Comparison of ENCODE assay signal across 8 cellular contexts in the genomic region with DNA sequence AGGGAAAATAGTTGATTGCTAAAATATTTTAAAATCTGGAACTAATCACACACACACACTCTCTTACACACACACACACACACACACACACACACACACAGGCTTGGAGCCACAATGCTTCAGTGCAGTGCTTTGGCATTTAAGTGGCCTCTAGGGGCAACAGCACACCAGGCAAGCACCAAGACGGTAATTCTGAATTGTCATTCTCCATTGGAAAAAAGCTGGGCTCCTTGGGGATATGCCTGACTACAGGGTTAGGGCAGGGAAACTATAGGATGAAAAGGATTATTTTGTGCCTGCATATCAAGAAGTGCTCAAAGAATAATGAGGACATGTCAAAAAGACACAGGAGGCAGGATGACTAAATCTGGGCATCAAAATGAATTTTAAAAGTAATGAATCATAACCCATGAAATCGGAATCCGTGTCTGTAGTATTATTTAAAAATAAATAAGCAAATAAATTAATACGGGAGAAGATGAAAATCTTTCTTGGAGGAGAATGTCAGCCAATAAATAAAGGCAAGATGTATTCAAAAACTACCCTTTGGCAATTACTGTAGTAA. TPM values are rescaled to one million over a fixed set of nuclear protein-coding genes. Genes with fewer than 3 reads are reported as not detected.
A peak's percentile ranks its signal among the peaks of the same experiment; 100 is the strongest.
DNase-seq lines count a peak whose midpoint lies in the region; ATAC-seq and TF ChIP-seq lines count a peak whose summit lies in the region.

No MANE protein-coding gene starts in this region.

- peak in 5 of 6 experiments; percentile 27 to 49 (median 37) for TF ChIP-seq CTCF in esophagus squamous epithelium (IDR thresholded peaks at IDR 0.05)
- TF ChIP-seq CTCF in neural cell (IDR thresholded peaks at IDR 0.05; ENCODE audit: poor library complexity, severe bottlenecking), result peak; percentile 65

- H3K36me3 ChIP-seq in esophagus squamous epithelium (peaks cover 0 to 73% (median 0%) of the 10 kb centered on the region in 3 donors), neural cell (ENCODE audit: insufficient read depth, low read length) (no peaks in the 10 kb centered on the region)

- H2AFZ ChIP-seq in neural cell (ENCODE audit: low read depth, low read length), result no peak overlapping the region

- TF ChIP-seq POLR2A in esophagus squamous epithelium (IDR thresholded peaks at IDR 0.05), result no peak

- H3K9me3 ChIP-seq in esophagus squamous epithelium (no peaks in the 10 kb centered on the region), neural cell (ENCODE audit: low read length) (no peaks in the 10 kb centered on the region)

- no peak overlapping the region for H3K9ac ChIP-seq in neural cell (ENCODE audit: low read length)

- no peak overlapping the region for H3K4me2 ChIP-seq in neural cell (ENCODE audit: low read length)

- H3K27me3 ChIP-seq in esophagus squamous epithelium, result no peaks in the 10 kb centered on the region
- H3K27me3 ChIP-seq in neural cell (ENCODE audit: insufficient read depth, low read depth, low read length), result no peaks in the 10 kb centered on the region

- H3K79me2 ChIP-seq in neural cell (replicated peaks; ENCODE audit: insufficient read depth, low read length), result no peaks in the 10 kb centered on the region

- ATAC-seq in GM18499 (IDR thresholded peaks at IDR 0.05; ENCODE audit: insufficient read depth, unreplicated experiment), result peak; percentile 27
- peak; percentile 17 for ATAC-seq in HG03175 (IDR thresholded peaks at IDR 0.05; ENCODE audit: unreplicated experiment)

- no peaks in the 10 kb centered on the region for H3K9me2 ChIP-seq in neural cell (ENCODE audit: insufficient read depth, low read length)

- H3K4me3 ChIP-seq in esophagus squamous epithelium (no peak overlapping the region), neural cell (ENCODE audit: low read length) (no peak overlapping the region)

- no peaks in the 10 kb centered on the region for H3K4me1 ChIP-seq in esophagus squamous epithelium

- H3K27ac ChIP-seq in esophagus squamous epithelium (no peak overlapping the region), neural cell (ENCODE audit: low read length) (peak overlapping the region; percentile 22)

- H4K20me1 ChIP-seq in neural cell (ENCODE audit: insufficient read depth), result no peaks in the 10 kb centered on the region

- WGBS in esophagus squamous epithelium, 2 donors, result 37 to 50% methylated on average over 4 of the region's 4 CpGs

- DNase-seq in AG20443 (ENCODE audit: low spot score) (peak; percentile 66), RPMI7951 (ENCODE audit: low read depth) (peak; percentile 69), esophagus squamous epithelium (lab: John Stamatoyannopoulos, UW) (no peak), UCSD-AML1 (lab: John Stamatoyannopoulos, UW; ENCODE audit: unreplicated experiment) (no peak), amniotic stem cell (lab: John Stamatoyannopoulos, UW) (no peak)

- peak; percentile 61 for TF ChIP-seq RAD21 in neural cell (conservative IDR thresholded peaks at IDR 0.05)

- intact Hi-C loops in esophagus squamous epithelium (cut with DNase I), result no loop called here

- no peak for TF ChIP-seq EP300 in neural cell (conservative IDR thresholded peaks at IDR 0.05; ENCODE audit: poor library complexity, severe bottlenecking)

- no peaks in the 10 kb centered on the region for H3F3A ChIP-seq in neural cell (ENCODE audit: insufficient read depth, low read length, poor library complexity, severe bottlenecking)

TF ChIP-seq in neural cell, 6 proteins besides CTCF, POLR2A, EP300 and RAD21:
- no peak for TF ChIP-seq TAF1 (IDR thresholded peaks at IDR 0.05; ENCODE audit: low read depth)
- no peak for TF ChIP-seq MXI1 (conservative IDR thresholded peaks at IDR 0.05; ENCODE audit: poor library complexity, severe bottlenecking)
- TF ChIP-seq SMC3 (conservative IDR thresholded peaks at IDR 0.05; ENCODE audit: poor library complexity), result peak; percentile 37
TF ChIP-seq in neural cell: peak in this region for 1.

RNA-seq across cellular contexts. Expression of gene DDC, which starts 30.4 kb away (rescaled TPM):
- total RNA-seq in RPMI7951 (2014; rRNA removed; shearing (Covaris generic)), result 0.39 TPM in 1 of 2 replicates, not detected in the other
- total RNA-seq in esophagus squamous epithelium, result under 1 TPM in 1 of 4 donors, not detected in 3; 0.35 TPM
- polyA plus RNA-seq in neural cell, result 42.9 and 57.2 TPM in 2 replicates
- 32.6 and 43.6 TPM in 2 replicates for polyA minus RNA-seq in neural cell

Comparison
In these comparisons a context has a peak if more than half of its experiments do, and no peak if none do; other contexts are left out.
1. DNase-seq: peak in AG20443 (single experiment) and RPMI7951 (single experiment); none in esophagus squamous epithelium (single experiment), UCSD-AML1 (single experiment) and amniotic stem cell (single experiment).